ENCODE assay signal across 8 cellular contexts in genomic region chr11:120324932-120325810, GRCh38. TPM values are rescaled to one million over a fixed set of nuclear protein-coding genes. Genes with fewer than 3 reads are reported as not detected.
A peak's percentile ranks its signal among the peaks of the same experiment; 100 is the strongest.
DNase-seq lines count a peak whose midpoint lies in the region; ATAC-seq and TF ChIP-seq lines count a peak whose summit lies in the region.

Gene TLCD5, plus strand, starts transcription at chr11:120325299. Its CDS starts 2,143 bp downstream, at chr11:120327442.

- intact Hi-C loops in OCI-LY7 (cut with micrococcal nuclease; ENCODE audit: unreplicated experiment), result no loop called here
- intact Hi-C loops in Right ventricle myocardium superior (cut with DNase I), result no loop called here

- H2AFZ ChIP-seq in OCI-LY7 (ENCODE audit: low read length) (peak within 1 kb of the TSS; percentile 45; the same call in 1 of the 2 replicates), osteoblast (ENCODE audit: low read length) (peak within 1 kb of the TSS; percentile 90)

- CTCF ChIA-PET in OCI-LY7 (lab: Charles Lee; ENCODE audit: unreplicated experiment), result no interaction called here

- H3K9me3 Mint-ChIP-seq in activated naive CD8-positive, alpha-beta T cell treated with anti-CD3 and anti-CD28 coated beads for 36 hours, result peaks cover 2% of the 10 kb centered on the region

- H3K9me2 ChIP-seq in OCI-LY7 (ENCODE audit: insufficient read depth, low read length), result no peaks in the 10 kb centered on the region

- POLR2A ChIA-PET in OCI-LY7 (lab: Charles Lee), result no interaction called here

- H4K20me1 ChIP-seq in OCI-LY7 (ENCODE audit: insufficient read depth, low read length) (no peaks in the 10 kb centered on the region), osteoblast (ENCODE audit: insufficient read depth, low read length) (no peaks in the 10 kb centered on the region)

- peaks cover 14% of the 10 kb centered on the region for H3K4me1 Mint-ChIP-seq in activated naive CD8-positive, alpha-beta T cell treated with anti-CD3 and anti-CD28 coated beads for 36 hours

- ATAC-seq in HG02798 (IDR thresholded peaks at IDR 0.05; ENCODE audit: poor library complexity, unreplicated experiment) (peak; percentile 55), Right ventricle myocardium superior (ENCODE audit: poor library complexity) (peak; percentile 82), HG03159 (IDR thresholded peaks at IDR 0.05; ENCODE audit: unreplicated experiment) (no peak)

- no TSS peak for BruUV-seq in OCI-LY7 (replicated peaks; lab: Mats Ljungman, UMichigan)

- H3K4me3 ChIP-seq in OCI-LY7 (ENCODE audit: low read depth, low read length, poor library complexity, severe bottlenecking), result peak within 1 kb of the TSS; percentile 67
- H3K4me3 ChIP-seq in osteoblast (ENCODE audit: insufficient read depth, low read length), result peak within 1 kb of the TSS; percentile 79

- no peak within 1 kb of the TSS for H3K27ac Mint-ChIP-seq in activated naive CD8-positive, alpha-beta T cell treated with anti-CD3 and anti-CD28 coated beads for 36 hours

- no peaks in the 10 kb centered on the region for H3K9me3 ChIP-seq in OCI-LY7 (ENCODE audit: low read length)
- H3K9me3 ChIP-seq in osteoblast (ENCODE audit: low read depth, low read length), result no peaks in the 10 kb centered on the region

- no peaks in the 10 kb centered on the region for H3K36me3 ChIP-seq in OCI-LY7 (ENCODE audit: insufficient read depth, low read length)
- H3K36me3 ChIP-seq in osteoblast (ENCODE audit: insufficient read depth, low read length), result peaks cover 4% of the 10 kb centered on the region

- H3K4me3 Mint-ChIP-seq in activated naive CD8-positive, alpha-beta T cell treated with anti-CD3 and anti-CD28 coated beads for 36 hours, result peak within 1 kb of the TSS; percentile 67

- H3K4me1 ChIP-seq in OCI-LY7 (ENCODE audit: insufficient read depth, low read length, poor library complexity, severe bottlenecking), result peaks cover 15% of the 10 kb centered on the region
- H3K4me1 ChIP-seq in osteoblast (ENCODE audit: insufficient read depth, low read length), result peaks cover 27% of the 10 kb centered on the region

- H3K27me3 Mint-ChIP-seq in activated naive CD8-positive, alpha-beta T cell treated with anti-CD3 and anti-CD28 coated beads for 36 hours, result peaks cover 67% of the 10 kb centered on the region

- H3K4me2 ChIP-seq in OCI-LY7 (ENCODE audit: low read length), result peak within 1 kb of the TSS; percentile 47
- peak within 1 kb of the TSS; percentile 91 for H3K4me2 ChIP-seq in osteoblast (ENCODE audit: insufficient read depth, low read length)

- no peak for TF ChIP-seq CTCF in OCI-LY7 (conservative IDR thresholded peaks at IDR 0.05; ENCODE audit: low read length)
- no peak for TF ChIP-seq CTCF in osteoblast (IDR thresholded peaks at IDR 0.05; ENCODE audit: extremely low read depth, low read depth, low read length)

- H3K27ac ChIP-seq in OCI-LY7 (ENCODE audit: low read depth, low read length, poor library complexity, severe bottlenecking) (no peak within 1 kb of the TSS), osteoblast (ENCODE audit: low read depth, low read length) (peak within 1 kb of the TSS; percentile 94)

- H3K79me2 ChIP-seq in OCI-LY7 (ENCODE audit: insufficient read depth, low read depth, low read length), result no peaks in the 10 kb centered on the region
- H3K79me2 ChIP-seq in osteoblast (ENCODE audit: insufficient read depth, low read length), result peaks cover 26% of the 10 kb centered on the region

- peaks cover 3% of the 10 kb centered on the region for H3K36me3 Mint-ChIP-seq in activated naive CD8-positive, alpha-beta T cell treated with anti-CD3 and anti-CD28 coated beads for 36 hours

- peak; percentile 69 for DNase-seq in EH (ENCODE audit: low read depth)
- DNase-seq in OCI-LY7 (ENCODE audit: low spot score), result peak; percentile 48
- DNase-seq in activated naive CD8-positive, alpha-beta T cell treated with anti-CD3 and anti-CD28 coated beads for 36 hours, result peak; percentile 55
- DNase-seq in Right ventricle myocardium superior, result peak; percentile 76
- DNase-seq in osteoblast (ENCODE audit: insufficient read length, low spot score, missing footprints), result peak; percentile 88
- DNase-seq in NCI-H1048 (lab: John Stamatoyannopoulos, UW), result no peak

- H3K27me3 ChIP-seq in osteoblast (ENCODE audit: insufficient read depth, low read length), result no peaks in the 10 kb centered on the region

RNA-seq across cellular contexts. Expression of gene TLCD5, which starts in this region (rescaled TPM):
- total RNA-seq in OCI-LY7 (2014; rRNA removed; shearing (Covaris generic)), result 0.60 and 1.2 TPM in 2 replicates
- total RNA-seq in OCI-LY7 (2022) (0.50 TPM in 1 of 2 replicates, not detected in the other), Right ventricle myocardium superior (7.3 TPM), osteoblast (11.5 and 11.9 TPM in 2 replicates)
- total RNA-seq in activated naive CD8-positive, alpha-beta T cell treated with anti-CD3 and anti-CD28 coated beads for 36 hours, result under 1 TPM; 0.37 to 0.42 TPM

Comparison
In these comparisons a context has a peak if more than half of its experiments do, and no peak if none do; other contexts are left out.
1. Peak in DNase-seq in activated naive CD8-positive, alpha-beta T cell treated with anti-CD3 and anti-CD28 coated beads for 36 hours; RNA of the gene not detected or under 1 TPM.